ENCODE assay signal across 27 cellular contexts in genomic region chr1:231075497-231075896, GRCh38.
"Had no signal": no experiment of that assay in that cellular context is flagged by ENCODE, and none has a peak within 500 bp of the region (broad histone marks: within the 10 kb centered on the region; RNA-seq: fewer than 3 reads in every experiment).

No MANE protein-coding gene starts in this region.

- ATAC-seq: activated CD8-positive, alpha-beta T cell treated with anti-CD3 and anti-CD28 coated beads for 36 hours; activated T-cell treated with anti-CD3 and anti-CD28 coated beads, Interleukin-2, amount 50 U/mL, for 4 hours; activated T-helper 17 cell treated with anti-CD3 and anti-CD28 coated beads, Interleukin-2, amount 50 U/mL, for 72 hours; gastroesophageal sphincter; WTC11 had no signal

- H3K4me1 ChIP-seq: breast epithelium, colonic mucosa, gastroesophageal sphincter had no signal

- H3K36me3 ChIP-seq: breast epithelium, cardiac muscle cell, colonic mucosa, esophagus squamous epithelium, gastroesophageal sphincter had no signal

- H3K4me3 ChIP-seq: breast epithelium, cardiac muscle cell, colonic mucosa, esophagus squamous epithelium, gastroesophageal sphincter had no signal

- DNase-seq: activated CD4-positive, alpha-beta T cell treated with anti-CD3 and anti-CD28 coated beads for 1 hour; activated CD4-positive, alpha-beta T cell treated with anti-CD3 and anti-CD28 coated beads for 4 hours; activated CD4-positive, alpha-beta T cell treated with anti-CD3 and anti-CD28 coated beads, Interleukin-2, amount 50 U/mL, for 1 hour; activated CD4-positive, alpha-beta T cell treated with anti-CD3 and anti-CD28 coated beads, Interleukin-2, amount 50 U/mL, for 48 hours; activated CD8-positive, alpha-beta T cell treated with anti-CD3 and anti-CD28 coated beads for 36 hours; activated effector memory CD4-positive, alpha-beta T cell treated with Interleukin-2 at 50 U/mL for 16 hours; activated gamma-delta T cell treated with Interleukin-2 at 50 U/mL for 16 hours; activated naive CD4-positive, alpha-beta T cell treated with anti-CD3 and anti-CD28 coated beads, Interleukin-2, amount 50 U/mL, for 16 hours; activated naive CD4-positive, alpha-beta T cell treated with Interleukin-2 at 50 U/mL for 16 hours; activated T-cell treated with anti-CD3 and anti-CD28 coated beads, Interleukin-2, amount 50 U/mL, for 4 hours; amygdala; aorta; central memory CD4-positive, alpha-beta T cell; cerebellar nuclear complex; colonic mucosa; effector CD8-positive, alpha-beta T cell; esophagus squamous epithelium; foreskin melanocyte; head of caudate nucleus; T-helper 1 cell; T-helper 2 cell had no signal

- H3K27ac ChIP-seq: breast epithelium, cardiac muscle cell, colonic mucosa, epithelial cell of prostate, esophagus squamous epithelium, gastroesophageal sphincter had no signal

- H3K27me3 ChIP-seq: breast epithelium, cardiac muscle cell, colonic mucosa, gastroesophageal sphincter had no signal

- H3K9me3 ChIP-seq: breast epithelium, colonic mucosa, esophagus squamous epithelium, gastroesophageal sphincter had no signal
